ENCODE assay signal across 16 cellular contexts in the genomic region with DNA sequence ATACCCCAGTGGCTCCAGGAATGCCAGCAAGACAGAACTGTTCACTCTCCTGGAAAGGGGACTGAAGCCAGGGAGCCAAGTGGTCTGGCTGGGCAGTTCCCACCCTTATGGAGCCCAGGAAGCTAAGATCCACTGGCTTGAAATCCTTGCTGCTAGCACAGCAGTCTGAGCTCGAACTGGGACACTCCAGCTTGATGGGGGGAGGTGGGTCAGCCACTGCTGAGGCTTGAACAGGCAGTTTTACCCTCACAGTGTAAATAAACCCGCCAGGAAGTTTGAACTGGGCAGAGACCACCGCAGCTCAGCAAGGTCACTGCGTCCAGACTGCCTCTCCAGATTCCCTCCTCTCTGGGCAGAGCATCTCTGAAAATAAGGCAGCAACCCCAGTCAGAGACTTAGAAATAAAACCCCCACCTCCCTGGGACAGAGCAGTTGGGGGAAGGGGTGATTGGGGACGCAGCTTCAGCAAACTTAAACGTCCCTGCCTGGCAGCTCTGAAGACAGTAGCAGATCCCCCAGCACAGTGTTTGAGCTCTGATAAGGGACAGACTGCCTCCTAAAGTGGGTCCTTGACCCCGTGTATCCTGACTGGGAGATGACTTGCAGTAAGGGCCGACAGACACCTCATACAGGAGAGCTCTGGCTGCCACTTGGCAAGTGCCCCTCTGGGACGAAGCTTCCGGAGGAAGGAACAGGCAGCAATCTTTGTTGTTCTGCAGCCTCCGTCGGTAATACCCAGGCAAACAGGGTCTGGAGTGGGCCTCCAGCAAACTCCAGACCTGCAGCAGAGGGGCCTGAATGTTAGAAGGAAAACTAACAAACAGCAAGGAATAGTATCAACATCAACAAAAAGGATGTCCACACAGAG.
DNase-seq lines count a peak whose midpoint lies in the region; ATAC-seq and TF ChIP-seq lines count a peak whose summit lies in the region.
"Had no signal": no experiment of that assay in that cellular context is flagged by ENCODE, and none has a peak within 500 bp of the region (broad histone marks: within the 10 kb centered on the region; RNA-seq: fewer than 3 reads in every experiment).

No MANE protein-coding gene starts in this region.

- no peaks in the 10 kb centered on the region for H3K79me1 ChIP-seq in mesendoderm (ENCODE audit: low read length)

- no peaks in the 10 kb centered on the region for H3K27me3 ChIP-seq in NT2/D1 (ENCODE audit: insufficient read depth, insufficient read length)
- no peaks in the 10 kb centered on the region for H3K27me3 ChIP-seq in WERI-Rb-1 (ENCODE audit: insufficient read depth, low read depth, severe bottlenecking)
- no peaks in the 10 kb centered on the region for H3K27me3 ChIP-seq in mesendoderm (ENCODE audit: insufficient read depth, low read length, poor library complexity)
- no peaks in the 10 kb centered on the region for H3K27me3 ChIP-seq in smooth muscle cell (ENCODE audit: low read depth)
- H3K27me3 ChIP-seq in stomach, result no peaks in the 10 kb centered on the region
- H3K27me3 ChIP-seq in aorta (ENCODE audit: control insufficient read depth in 1 of 2, insufficient read depth in 2 of 2, low read length in 1 of 2), result no peaks in the 10 kb centered on the region
- H3K27me3 ChIP-seq: SJSA1 had no signal

- no peaks in the 10 kb centered on the region for H3F3A ChIP-seq in smooth muscle cell (ENCODE audit: low read depth)

- peak overlapping the region; percentile 71 for H3K56ac ChIP-seq in mesendoderm (ENCODE audit: low read length)

- H3K9ac ChIP-seq in NT2/D1 (ENCODE audit: insufficient read length, low read depth) (peak overlapping the region; percentile 42), mesendoderm (ENCODE audit: low read length) (no peak overlapping the region), smooth muscle cell (ENCODE audit: low read depth) (no peak overlapping the region)
- H3K9ac ChIP-seq: KMS-11 had no signal

- no peak overlapping the region for H4K8ac ChIP-seq in mesendoderm (ENCODE audit: low read depth, low read length)

- H3K79me2 ChIP-seq in mesendoderm (ENCODE audit: control insufficient read depth, insufficient read depth, low read length) (no peaks in the 10 kb centered on the region), smooth muscle cell (ENCODE audit: low read depth) (no peaks in the 10 kb centered on the region)

- intact Hi-C loops in stomach (cut with DNase I; ENCODE audit: low total_unique reads) (no loop called here), aorta (cut with DNase I) (no loop called here)

- no peak overlapping the region for H3K4ac ChIP-seq in mesendoderm (ENCODE audit: low read depth, low read length)

- no peak overlapping the region for H2AK5ac ChIP-seq in mesendoderm (ENCODE audit: low read length)

- H3K18ac ChIP-seq in mesendoderm (ENCODE audit: low read length), result peak overlapping the region; percentile 3

- H3K27ac ChIP-seq in WERI-Rb-1 (no peak overlapping the region), mesendoderm (ENCODE audit: low read depth, low read length) (no peak overlapping the region), smooth muscle cell (ENCODE audit: low read depth) (no peak overlapping the region), stomach (no peak overlapping the region), aorta (ENCODE audit: low read depth in 1 of 2, low read length in 2 of 2) (no peak overlapping the region)
- H3K27ac ChIP-seq: HL-60, KMS-11, SJSA1 had no signal

- no peaks in the 10 kb centered on the region for H4K20me1 ChIP-seq in smooth muscle cell (ENCODE audit: low read depth)

- H3K4me2 ChIP-seq in mesendoderm (ENCODE audit: low read length), result no peak overlapping the region
- H3K4me2 ChIP-seq in smooth muscle cell, result no peak overlapping the region
- H3K4me2 ChIP-seq: KMS-11 had no signal

- TF ChIP-seq CTCF in WERI-Rb-1 (IDR thresholded peaks at IDR 0.05; ENCODE audit: low read depth, low read length), result no peak
- no peak for TF ChIP-seq CTCF in smooth muscle cell (IDR thresholded peaks at IDR 0.05; ENCODE audit: borderline replicate concordance, insufficient read depth, poor library complexity, severe bottlenecking)
- no peak for TF ChIP-seq CTCF in stomach (IDR thresholded peaks at IDR 0.05)

- ATAC-seq in GM19452 (IDR thresholded peaks at IDR 0.05; ENCODE audit: unreplicated experiment) (no peak), aorta (ENCODE audit: low FRiP score) (no peak)

- H3K9me3 ChIP-seq in NT2/D1 (ENCODE audit: insufficient read depth, low read length) (no peaks in the 10 kb centered on the region), WERI-Rb-1 (ENCODE audit: severe bottlenecking) (no peaks in the 10 kb centered on the region), smooth muscle cell (replicated peaks; ENCODE audit: low read depth) (no peaks in the 10 kb centered on the region), stomach (peaks cover 0 to 2% (median 0%) of the 10 kb centered on the region in 4 donors), aorta (ENCODE audit: control insufficient read depth, low read length) (no peaks in the 10 kb centered on the region)
- H3K9me3 ChIP-seq: HAP-1 had no signal

- H2BK15ac ChIP-seq in mesendoderm (replicated peaks; ENCODE audit: low read depth), result no peak overlapping the region

- TF ChIP-seq EP300 in stomach (IDR thresholded peaks at IDR 0.05), result no peak

- whole genome bisulfite sequencing in mesendoderm (ENCODE audit: extremely low coverage, insufficient coverage, low lambda C conversion rate), result no CpG with 5 or more reads among the region's 12 CpGs
- 53% methylated on average over 12 of the region's 12 CpGs for WGBS in smooth muscle cell (ENCODE audit: low lambda C conversion rate)
- 31 to 39% (median 34%) methylated on average over 3 to 12 of the region's 12 CpGs for WGBS in stomach, 5 donors
- 47 to 56% methylated on average over 12 of the region's 12 CpGs for WGBS in aorta, 2 donors

- no peak overlapping the region for H2BK120ac ChIP-seq in mesendoderm (ENCODE audit: low read depth, low read length)

- DNase-seq in NT2/D1 (ENCODE audit: low read depth, low spot score) (no peak), WERI-Rb-1 (peak; percentile 6), mesendoderm (no peak), smooth muscle cell (lab: John Stamatoyannopoulos, UW; ENCODE audit: unreplicated experiment) (no peak), stomach (no peak), aorta (no peak)
- DNase-seq: CD4-positive, CD25-positive, alpha-beta regulatory T cell; EL; NCI-H1092 treated with DMSO at 0.1 percent for 48 hours; NCI-H1694 treated with DMSO at 0.1 percent for 48 hours; NCI-H345 had no signal

- TF ChIP-seq POLR2A in stomach (IDR thresholded peaks at IDR 0.05), result no peak

- no peak overlapping the region for H3K4me3 ChIP-seq in NT2/D1 (ENCODE audit: insufficient read length, low read depth)
- no peak overlapping the region for H3K4me3 ChIP-seq in WERI-Rb-1 (ENCODE audit: low read depth, low read length)
- H3K4me3 ChIP-seq in mesendoderm (ENCODE audit: low read length), result no peak overlapping the region
- H3K4me3 ChIP-seq in smooth muscle cell, result no peak overlapping the region
- no peak overlapping the region for H3K4me3 ChIP-seq in stomach
- no peak overlapping the region for H3K4me3 ChIP-seq in aorta (ENCODE audit: low read length in 2 of 2)
- H3K4me3 ChIP-seq: HAP-1, SJSA1 had no signal

- no peak overlapping the region for H4K5ac ChIP-seq in mesendoderm (ENCODE audit: low read length)

- no peak overlapping the region for H3K23ac ChIP-seq in mesendoderm (ENCODE audit: low read length)

- H2BK5ac ChIP-seq in mesendoderm (ENCODE audit: low read length), result no peak overlapping the region

- H2AFZ ChIP-seq in smooth muscle cell (ENCODE audit: low read depth), result peak overlapping the region; percentile 56

- H3K36me3 ChIP-seq in NT2/D1 (ENCODE audit: insufficient read depth, insufficient read length, low read length) (no peaks in the 10 kb centered on the region), WERI-Rb-1 (no peaks in the 10 kb centered on the region), mesendoderm (ENCODE audit: control insufficient read depth, insufficient read depth, low read length) (no peaks in the 10 kb centered on the region), smooth muscle cell (ENCODE audit: low read depth) (no peaks in the 10 kb centered on the region), stomach (no peaks in the 10 kb centered on the region), aorta (ENCODE audit: control insufficient read depth in 1 of 2, insufficient read depth in 2 of 2, low read length in 1 of 2) (no peaks in the 10 kb centered on the region)
- H3K36me3 ChIP-seq: HAP-1, SJSA1 had no signal

- H3K4me1 ChIP-seq in NT2/D1 (ENCODE audit: insufficient read depth, insufficient read length) (peaks cover 8% of the 10 kb centered on the region), mesendoderm (ENCODE audit: control insufficient read depth, low read depth, low read length) (no peaks in the 10 kb centered on the region), smooth muscle cell (ENCODE audit: low read depth) (no peaks in the 10 kb centered on the region), stomach (no peaks in the 10 kb centered on the region), aorta (ENCODE audit: control insufficient read depth in 1 of 2, insufficient read depth in 2 of 2, low read length in 2 of 2) (no peaks in the 10 kb centered on the region)
- H3K4me1 ChIP-seq: HAP-1, SJSA1 had no signal
